ENCODE assay signal across 14 cellular contexts in genomic region chr12:52210186-52210924, GRCh38. TPM values are rescaled to one million over a fixed set of nuclear protein-coding genes. Genes with fewer than 3 reads are reported as not detected.
A peak's percentile ranks its signal among the peaks of the same experiment; 100 is the strongest.
DNase-seq lines count a peak whose midpoint lies in the region; ATAC-seq, FAIRE-seq and TF ChIP-seq lines count a peak whose summit lies in the region.
"Had no signal": no experiment of that assay in that cellular context is flagged by ENCODE, and none has a peak within 500 bp of the region (broad histone marks: within the 10 kb centered on the region; RNA-seq: fewer than 3 reads in every experiment).

No MANE protein-coding gene starts in this region.

- no peak overlapping the region for H3K4me2 ChIP-seq in osteoblast (ENCODE audit: insufficient read depth, low read length)

- no peak for FAIRE-seq in D721Med (lab: Jason Lieb, UNC)

- no peaks in the 10 kb centered on the region for H4K20me1 ChIP-seq in osteoblast (ENCODE audit: insufficient read depth, low read length)

- H3K27me3 ChIP-seq in osteoblast (ENCODE audit: insufficient read depth, low read length), result no peaks in the 10 kb centered on the region

- H3K4me1 ChIP-seq in osteoblast (ENCODE audit: insufficient read depth, low read length), result peaks cover 34% of the 10 kb centered on the region

- H3K79me2 ChIP-seq in osteoblast (ENCODE audit: insufficient read depth, low read length), result no peaks in the 10 kb centered on the region

- DNase-seq in D721Med (ENCODE audit: insufficient read length, low spot score) (peak; percentile 63), NCI-H226 (peak; percentile 86), epithelial cell of proximal tubule (ENCODE audit: low read depth) (peak; percentile 79), osteoblast (ENCODE audit: insufficient read length, low spot score, missing footprints) (peak; percentile 92), NCI-H1694 treated with DMSO at 0.1 percent for 48 hours (lab: John Stamatoyannopoulos, UW) (no peak), activated gamma-delta T cell (lab: John Stamatoyannopoulos, UW) (no peak)
- no peak for DNase-seq in activated T-cell treated with anti-CD3 and anti-CD28 coated beads, Interleukin-2, amount 50 U/mL, for 1 hour
- DNase-seq: activated CD8-positive, alpha-beta memory T cell treated with anti-CD3 and anti-CD28 coated beads for 24 hours; cortex of kidney; GOT3; NCI-H187 treated with DMSO at 0.1 percent for 48 hours; T-helper 1 cell had no signal

- no peaks in the 10 kb centered on the region for H3K36me3 ChIP-seq in osteoblast (ENCODE audit: insufficient read depth, low read length)

- H3K27ac ChIP-seq in osteoblast (ENCODE audit: low read depth, low read length), result peak overlapping the region; percentile 53

- H3K4me3 ChIP-seq in epithelial cell of proximal tubule (ENCODE audit: low read depth, low read length), result no peak overlapping the region
- no peak overlapping the region for H3K4me3 ChIP-seq in osteoblast (ENCODE audit: insufficient read depth, low read length)

- no peak for ATAC-seq in HG03108 (IDR thresholded peaks at IDR 0.05; ENCODE audit: unreplicated experiment)

- H3K9me3 ChIP-seq in osteoblast (ENCODE audit: low read depth, low read length), result no peaks in the 10 kb centered on the region

- H2AFZ ChIP-seq in osteoblast (ENCODE audit: low read length), result no peak overlapping the region

- TF ChIP-seq CTCF in D721Med (IDR thresholded peaks at IDR 0.05; ENCODE audit: insufficient read depth, missing control alignments) (no peak), epithelial cell of proximal tubule (conservative IDR thresholded peaks at IDR 0.05; ENCODE audit: low read depth, low read length) (no peak), osteoblast (IDR thresholded peaks at IDR 0.05; ENCODE audit: extremely low read depth, low read depth, low read length) (no peak)

RNA-seq across cellular contexts. Expression of gene KRT80, which starts 18.5 kb away (rescaled TPM):
- total RNA-seq in epithelial cell of proximal tubule, result 18.0 and 32.1 TPM in 2 replicates
- 0.59 and 0.72 TPM in 2 replicates for total RNA-seq in osteoblast
- total RNA-seq: mononuclear cell had no signal

RNA-seq across cellular contexts. Expression of gene KRT7, which starts 22.7 kb away (rescaled TPM):
- total RNA-seq in epithelial cell of proximal tubule (495 and 768 TPM in 2 replicates), osteoblast (20.9 and 27.9 TPM in 2 replicates)
- total RNA-seq: mononuclear cell had no signal

Comparison
In these comparisons a context has a peak if more than half of its experiments do, and no peak if none do; other contexts are left out.
1. DNase-seq: peak in D721Med (single experiment), NCI-H226 (single experiment), epithelial cell of proximal tubule (single experiment) and osteoblast (single experiment); none in NCI-H1694 treated with DMSO at 0.1 percent for 48 hours (single experiment), activated gamma-delta T cell (single experiment) and activated T-cell treated with anti-CD3 and anti-CD28 coated beads, Interleukin-2, amount 50 U/mL, for 1 hour (single experiment).
2. RNA of gene KRT80, which starts 18.5 kb away (total RNA-seq): 18.0 to 32.1 TPM in epithelial cell of proximal tubule; 0.59 to 0.72 TPM in osteoblast; every median in the first group is over 10 times any median in the second.
3. RNA of gene KRT7, which starts 22.7 kb away (total RNA-seq): 495 to 768 TPM in epithelial cell of proximal tubule; 20.9 to 27.9 TPM in osteoblast; every median in the first group is over 10 times any median in the second.